In genomic region chr1:57959727-57960300, GRCh38 we compare ENCODE assay signal across 20 cellular contexts.
A peak's percentile ranks its signal among the peaks of the same experiment; 100 is the strongest.
DNase-seq lines count a peak whose midpoint lies in the region; ATAC-seq and TF ChIP-seq lines count a peak whose summit lies in the region.
"Had no signal": no experiment of that assay in that cellular context is flagged by ENCODE, and none has a peak within 500 bp of the region (broad histone marks: within the 10 kb centered on the region; RNA-seq: fewer than 3 reads in every experiment).

No MANE protein-coding gene starts in this region.

- no peaks in the 10 kb centered on the region for H3K9me3 ChIP-seq in vagina
- H3K9me3 ChIP-seq: Peyer's patch had no signal

- H3K4me3 ChIP-seq in vagina = no peak overlapping the region
- H3K4me3 ChIP-seq: GM23248, Peyer's patch had no signal

- DNase-seq in NCI-H1694 treated with DMSO at 0.1 percent for 48 hours (lab: John Stamatoyannopoulos, UW) (peak; percentile 81), cerebellar cortex (ENCODE audit: low spot score) (peak; percentile 98), islet precursor cell (peak; percentile 55), superior temporal gyrus (ENCODE audit: extremely low spot score) (peak; percentile 57), COLO829 (ENCODE audit: low spot score) (no peak), vagina (ENCODE audit: extremely low spot score in 2 of 2) (no peak), NCI-H748 treated with DMSO at 0.1 percent for 48 hours (lab: John Stamatoyannopoulos, UW) (no peak)
- DNase-seq: ACHN, AML-193, GF-D8, GM23248, MV-4-11, NCI-H1417, NCI-H1930, NCI-H446 treated with DMSO at 0.1 percent for 48 hours, NCI-H69, Peyer's patch had no signal

- no peak for ATAC-seq in GM18867 (IDR thresholded peaks at IDR 0.05; ENCODE audit: unreplicated experiment)
- ATAC-seq: HCT116 had no signal

- no peak overlapping the region for H3K27ac ChIP-seq in vagina
- H3K27ac ChIP-seq: GM23248, KMS-11, Peyer's patch had no signal

- no peaks in the 10 kb centered on the region for H3K36me3 ChIP-seq in vagina
- H3K36me3 ChIP-seq: Peyer's patch had no signal

- no peaks in the 10 kb centered on the region for H3K27me3 ChIP-seq in vagina
- H3K27me3 ChIP-seq: Peyer's patch had no signal

- no peaks in the 10 kb centered on the region for H3K4me1 ChIP-seq in vagina
- H3K4me1 ChIP-seq: Peyer's patch had no signal

- TF ChIP-seq POLR2A in vagina (IDR thresholded peaks at IDR 0.05) = no peak

- intact Hi-C loops in vagina (cut with DNase I) = no loop called here

- no peak for TF ChIP-seq CTCF in vagina (IDR thresholded peaks at IDR 0.05)

Comparison
In these comparisons a context has a peak if more than half of its experiments do, and no peak if none do; other contexts are left out.
1. DNase-seq: peak in NCI-H1694 treated with DMSO at 0.1 percent for 48 hours (single experiment), cerebellar cortex (single experiment), islet precursor cell (single experiment) and superior temporal gyrus (single experiment); none in COLO829 (single experiment), vagina (0 of 2) and NCI-H748 treated with DMSO at 0.1 percent for 48 hours (single experiment).